ENCODE assay signal across 20 cellular contexts in the genomic region with DNA sequence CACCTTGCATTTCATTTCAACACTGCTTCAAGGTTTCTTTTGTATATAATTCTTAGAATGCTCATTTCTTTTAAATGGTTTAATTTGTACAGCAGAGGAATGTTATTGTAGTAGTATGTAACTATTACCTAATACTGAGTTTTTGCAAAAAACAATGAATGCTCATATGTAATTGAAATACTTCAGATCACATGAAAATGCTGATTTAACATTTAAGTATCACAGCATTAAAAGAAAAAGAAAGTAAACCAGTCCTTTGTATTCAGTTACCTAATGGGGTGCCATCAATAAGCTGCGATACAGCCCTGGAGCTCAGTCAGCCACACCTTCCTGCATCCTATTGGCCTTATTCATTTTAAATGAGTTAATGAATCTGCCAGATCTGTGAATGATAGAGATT. TPM values are rescaled to one million over a fixed set of nuclear protein-coding genes. Genes with fewer than 3 reads are reported as not detected.
DNase-seq lines count a peak whose midpoint lies in the region; ATAC-seq, FAIRE-seq and TF ChIP-seq lines count a peak whose summit lies in the region.
"Had no signal": no experiment of that assay in that cellular context is flagged by ENCODE, and none has a peak within 500 bp of the region (broad histone marks: within the 10 kb centered on the region; RNA-seq: fewer than 3 reads in every experiment).

No MANE protein-coding gene starts in this region.

- no peak for TF ChIP-seq POLR2A in K562 (conservative IDR thresholded peaks at IDR 0.05)

- FAIRE-seq in K562 (lab: Jason Lieb, UNC), result no peak
- FAIRE-seq: A204.1, GM12878, H1, HTR-8/SVneo had no signal

- TF ChIP-seq CTCF in CD8-positive, alpha-beta T cell (IDR thresholded peaks at IDR 0.05), result no peak
- no peak for TF ChIP-seq CTCF in K562 (IDR thresholded peaks at IDR 0.05 in 2 of 3, conservative IDR thresholded peaks at IDR 0.05 in 1 of 3; ENCODE audit: insufficient read depth in 2 of 3, low read depth in 1 of 3, low read length in 3 of 3)

- no peaks in the 10 kb centered on the region for H3K9me3 ChIP-seq in CD4-positive, CD25-positive, alpha-beta regulatory T cell (ENCODE audit: control insufficient read depth in 2 of 2, low read length in 2 of 2)
- no peaks in the 10 kb centered on the region for H3K9me3 ChIP-seq in CD8-positive, alpha-beta T cell (ENCODE audit: low read length)
- no peaks in the 10 kb centered on the region for H3K9me3 ChIP-seq in K562 (replicated peaks; ENCODE audit: control insufficient read depth, insufficient read depth, low read depth, low read length)

- POLR2A ChIA-PET in CD8-positive, alpha-beta T cell (lab: Charles Lee), result no interaction called here
- POLR2A ChIA-PET in K562 (lab: Yijun Ruan, JAX), result interaction anchor here (0.5 to 1.4 kb wide), 3 partner anchors 10 to 370 kb away, joined by 3 read pairs; no protein-coding TSS in a partner anchor

- peaks cover 20% of the 10 kb centered on the region for H3K4me1 Mint-ChIP-seq in activated naive CD4-positive, alpha-beta T cell treated with anti-CD3 and anti-CD28 coated beads, Interleukin-2, amount 10 ng/mL, durations not matched to agents 7 days and 5 days
- H3K4me1 Mint-ChIP-seq in activated naive CD4-positive, alpha-beta T cell treated with anti-CD3 and anti-CD28 coated beads for 36 hours (ENCODE audit: low read depth), result peaks cover 3% of the 10 kb centered on the region
- peaks cover 6 to 15% (median 8%) of the 10 kb centered on the region in 4 donors for H3K4me1 Mint-ChIP-seq in CD4-positive, CD25-positive, alpha-beta regulatory T cell
- peaks cover 11% of the 10 kb centered on the region for H3K4me1 Mint-ChIP-seq in CD8-positive, alpha-beta T cell (ENCODE audit: low read depth)
- peaks cover 11% of the 10 kb centered on the region for H3K4me1 Mint-ChIP-seq in activated CD4-positive, alpha-beta T cell treated with anti-CD3 and anti-CD28 coated beads, Interleukin-2, amount 10 ng/mL, durations not matched to agents 24 days and 14 days

- H3K27me3 Mint-ChIP-seq in activated naive CD4-positive, alpha-beta T cell treated with anti-CD3 and anti-CD28 coated beads, Interleukin-2, amount 10 ng/mL, durations not matched to agents 7 days and 5 days, result peaks cover 6% of the 10 kb centered on the region
- no peaks in the 10 kb centered on the region for H3K27me3 Mint-ChIP-seq in activated naive CD4-positive, alpha-beta T cell treated with anti-CD3 and anti-CD28 coated beads for 36 hours (ENCODE audit: low read depth)
- peaks cover 1% of the 10 kb centered on the region for H3K27me3 Mint-ChIP-seq in CD4-positive, CD25-positive, alpha-beta regulatory T cell
- H3K27me3 Mint-ChIP-seq in CD8-positive, alpha-beta T cell (ENCODE audit: low read depth), result no peaks in the 10 kb centered on the region
- H3K27me3 Mint-ChIP-seq in activated CD4-positive, alpha-beta T cell treated with anti-CD3 and anti-CD28 coated beads, Interleukin-2, amount 10 ng/mL, durations not matched to agents 24 days and 14 days, result no peaks in the 10 kb centered on the region

- CTCF ChIA-PET in activated naive CD4-positive, alpha-beta T cell treated with anti-CD3 and anti-CD28 coated beads, Interleukin-2, amount 10 ng/mL, durations not matched to agents 7 days and 5 days (lab: Charles Lee), result interaction anchor here (0.9 to 2.0 kb wide), 4 partner anchors 10 to 57 kb away, joined by 3 to 6 read pairs (median 4); no protein-coding TSS in a partner anchor
- CTCF ChIA-PET in activated naive CD4-positive, alpha-beta T cell treated with anti-CD3 and anti-CD28 coated beads for 36 hours (lab: Charles Lee), result no interaction called here
- CTCF ChIA-PET in CD8-positive, alpha-beta T cell (lab: Charles Lee), result interaction anchor here (0.9 to 2.6 kb wide), 5 partner anchors 10 to 168 kb away, joined by 3 to 7 read pairs (median 4); a partner anchor contains a TSS
- CTCF ChIA-PET in K562 (lab: Yijun Ruan, JAX; ENCODE audit: low intra/inter-chr PET ratio), result no interaction called here

- no peak for TF ChIP-seq RAD21 in K562 (CRISPR knock-in tag; conservative IDR thresholded peaks at IDR 0.05 in 1 of 2, IDR thresholded peaks at IDR 0.05 in 1 of 2)

- no peak overlapping the region for H3K4me2 ChIP-seq in K562 (ENCODE audit: insufficient read depth, low read length)

- H3K79me2 ChIP-seq in K562 (ENCODE audit: control insufficient read depth, insufficient read depth, low read length), result no peaks in the 10 kb centered on the region

- H3K36me3 Mint-ChIP-seq in activated naive CD4-positive, alpha-beta T cell treated with anti-CD3 and anti-CD28 coated beads, Interleukin-2, amount 10 ng/mL, durations not matched to agents 7 days and 5 days, result peaks cover 57% of the 10 kb centered on the region
- H3K36me3 Mint-ChIP-seq in activated naive CD4-positive, alpha-beta T cell treated with anti-CD3 and anti-CD28 coated beads for 36 hours (ENCODE audit: low read depth), result peaks cover 10% of the 10 kb centered on the region
- peaks cover 30% of the 10 kb centered on the region for H3K36me3 Mint-ChIP-seq in CD4-positive, CD25-positive, alpha-beta regulatory T cell
- H3K36me3 Mint-ChIP-seq in CD8-positive, alpha-beta T cell, result peaks cover 66% of the 10 kb centered on the region
- H3K36me3 Mint-ChIP-seq in activated CD4-positive, alpha-beta T cell treated with anti-CD3 and anti-CD28 coated beads, Interleukin-2, amount 10 ng/mL, durations not matched to agents 24 days and 14 days (ENCODE audit: low read depth), result peaks cover 46% of the 10 kb centered on the region

- peaks cover 64% of the 10 kb centered on the region for H3K36me3 ChIP-seq in CD4-positive, CD25-positive, alpha-beta regulatory T cell (ENCODE audit: control insufficient read depth, insufficient read depth, low read length)
- H3K36me3 ChIP-seq in CD8-positive, alpha-beta T cell (ENCODE audit: insufficient read depth, low read length), result peaks cover 20% of the 10 kb centered on the region
- H3K36me3 ChIP-seq in K562 (ENCODE audit: control insufficient read depth, insufficient read depth, low read length), result peaks cover 56% of the 10 kb centered on the region; the same call in 2 of the 3 replicates

- no TSS peak for BruUV-seq in K562 (replicated peaks; lab: Mats Ljungman, UMichigan)

- H3K9me1 ChIP-seq in K562 (ENCODE audit: control insufficient read depth, insufficient read depth, low read length), result no peaks in the 10 kb centered on the region

- no peak overlapping the region for H3K9ac ChIP-seq in K562 (ENCODE audit: insufficient read depth in 1 of 2, low read depth in 2 of 2, low read length in 2 of 2)

- H3K9me3 Mint-ChIP-seq in activated naive CD4-positive, alpha-beta T cell treated with anti-CD3 and anti-CD28 coated beads, Interleukin-2, amount 10 ng/mL, durations not matched to agents 7 days and 5 days, result no peaks in the 10 kb centered on the region
- H3K9me3 Mint-ChIP-seq in activated naive CD4-positive, alpha-beta T cell treated with anti-CD3 and anti-CD28 coated beads for 36 hours, result no peaks in the 10 kb centered on the region
- no peaks in the 10 kb centered on the region for H3K9me3 Mint-ChIP-seq in CD4-positive, CD25-positive, alpha-beta regulatory T cell
- no peaks in the 10 kb centered on the region for H3K9me3 Mint-ChIP-seq in CD8-positive, alpha-beta T cell
- H3K9me3 Mint-ChIP-seq in activated CD4-positive, alpha-beta T cell treated with anti-CD3 and anti-CD28 coated beads, Interleukin-2, amount 10 ng/mL, durations not matched to agents 24 days and 14 days, result no peaks in the 10 kb centered on the region
- H3K9me3 Mint-ChIP-seq: CD8-positive, alpha-beta memory T cell; H9 had no signal

- H3K4me3 ChIP-seq in CD4-positive, CD25-positive, alpha-beta regulatory T cell (ENCODE audit: low read depth, low read length), result no peak overlapping the region
- no peak overlapping the region for H3K4me3 ChIP-seq in CD8-positive, alpha-beta T cell (ENCODE audit: low read depth, low read length)
- H3K4me3 ChIP-seq in K562, result no peak overlapping the region
- H3K4me3 ChIP-seq: GM12878 had no signal

- in situ Hi-C loops in K562 (cut with MboI), result loop anchor here (25.0 kb wide), 1 partner anchor 807 kb away; no protein-coding TSS in a partner anchor

- H3K27ac ChIP-seq in CD4-positive, CD25-positive, alpha-beta regulatory T cell (ENCODE audit: insufficient read depth, low read length, poor library complexity, severe bottlenecking), result no peak overlapping the region
- H3K27ac ChIP-seq in CD8-positive, alpha-beta T cell (ENCODE audit: low read depth, low read length), result no peak overlapping the region
- no peak overlapping the region for H3K27ac ChIP-seq in K562 (ENCODE audit: extremely low read depth, low read depth, low read length)
- H3K27ac ChIP-seq: C4-2B had no signal

- no peak for DNase-seq in activated naive CD4-positive, alpha-beta T cell treated with anti-CD3 and anti-CD28 coated beads, Interleukin-2, amount 10 ng/mL, durations not matched to agents 7 days and 5 days
- no peak for DNase-seq in activated naive CD4-positive, alpha-beta T cell treated with anti-CD3 and anti-CD28 coated beads for 36 hours
- DNase-seq in CD4-positive, CD25-positive, alpha-beta regulatory T cell, result no peak
- DNase-seq in CD8-positive, alpha-beta T cell, result no peak
- DNase-seq in K562 (ENCODE audit: extremely low read depth in 1 of 4, low spot score in 3 of 4) (no peak), inferior parietal cortex (ENCODE audit: extremely low spot score) (no peak)
- DNase-seq in activated CD4-positive, alpha-beta T cell treated with anti-CD3 and anti-CD28 coated beads, Interleukin-2, amount 10 ng/mL, durations not matched to agents 24 days and 14 days, result no peak
- DNase-seq: AML-193; CD8-positive, alpha-beta memory T cell; COR-L47; DMS 273 treated with DMSO at 0.1 percent for 48 hours; DMS53; DND-41; EL; H9 had no signal

- no peak overlapping the region for H2AFZ ChIP-seq in K562 (ENCODE audit: low read depth, low read length)

- intact Hi-C loops in activated naive CD4-positive, alpha-beta T cell treated with anti-CD3 and anti-CD28 coated beads for 36 hours (cut with micrococcal nuclease), result no loop called here
- intact Hi-C loops in CD8-positive, alpha-beta T cell (cut with DNase I, micrococcal nuclease), result no loop called here
- intact Hi-C loops in K562 (cut with micrococcal nuclease), result no loop called here
- intact Hi-C loops in activated CD4-positive, alpha-beta T cell treated with anti-CD3 and anti-CD28 coated beads, Interleukin-2, amount 10 ng/mL, durations not matched to agents 24 days and 14 days (cut with micrococcal nuclease), result no loop called here

- H3K4me1 ChIP-seq in CD4-positive, CD25-positive, alpha-beta regulatory T cell (ENCODE audit: control insufficient read depth, insufficient read depth, low read length, poor library complexity, severe bottlenecking), result peaks cover 3% of the 10 kb centered on the region
- H3K4me1 ChIP-seq in CD8-positive, alpha-beta T cell (ENCODE audit: insufficient read depth, low read length), result no peaks in the 10 kb centered on the region
- no peaks in the 10 kb centered on the region; a peak in 1 of 5 replicates for H3K4me1 ChIP-seq in K562 (replicated peaks in 1 of 2; ENCODE audit: control insufficient read depth in 2 of 2, insufficient read depth in 2 of 2, low read length in 2 of 2)

- no peaks in the 10 kb centered on the region for H3K27me3 ChIP-seq in CD4-positive, CD25-positive, alpha-beta regulatory T cell (ENCODE audit: control insufficient read depth, insufficient read depth, low read length)
- H3K27me3 ChIP-seq in CD8-positive, alpha-beta T cell (ENCODE audit: insufficient read depth, low read length), result no peaks in the 10 kb centered on the region
- no peaks in the 10 kb centered on the region for H3K27me3 ChIP-seq in K562 (ENCODE audit: control insufficient read depth in 2 of 2, insufficient read depth in 2 of 2, low read length in 2 of 2)

- no peak for ATAC-seq in CD4-positive, CD25-positive, alpha-beta regulatory T cell (ENCODE audit: low read depth in 2 of 2)
- ATAC-seq in CD8-positive, alpha-beta T cell, result no peak
- ATAC-seq in K562, result no peak
- ATAC-seq: GM12878 had no signal

- H3K27ac Mint-ChIP-seq in activated naive CD4-positive, alpha-beta T cell treated with anti-CD3 and anti-CD28 coated beads, Interleukin-2, amount 10 ng/mL, durations not matched to agents 7 days and 5 days, result peak overlapping the region; percentile 19
- H3K27ac Mint-ChIP-seq in activated naive CD4-positive, alpha-beta T cell treated with anti-CD3 and anti-CD28 coated beads for 36 hours, result no peak overlapping the region
- peak overlapping the region in 2 of 3 donors; percentile 28 to 49 for H3K27ac Mint-ChIP-seq in CD4-positive, CD25-positive, alpha-beta regulatory T cell
- peak overlapping the region; percentile 28 for H3K27ac Mint-ChIP-seq in CD8-positive, alpha-beta T cell
- no peak overlapping the region for H3K27ac Mint-ChIP-seq in activated CD4-positive, alpha-beta T cell treated with anti-CD3 and anti-CD28 coated beads, Interleukin-2, amount 10 ng/mL, durations not matched to agents 24 days and 14 days
- H3K27ac Mint-ChIP-seq: H9 had no signal

- no peak overlapping the region for H3K4me3 Mint-ChIP-seq in activated naive CD4-positive, alpha-beta T cell treated with anti-CD3 and anti-CD28 coated beads, Interleukin-2, amount 10 ng/mL, durations not matched to agents 7 days and 5 days
- no peak overlapping the region for H3K4me3 Mint-ChIP-seq in activated naive CD4-positive, alpha-beta T cell treated with anti-CD3 and anti-CD28 coated beads for 36 hours
- H3K4me3 Mint-ChIP-seq in CD4-positive, CD25-positive, alpha-beta regulatory T cell, result no peak overlapping the region
- no peak overlapping the region for H3K4me3 Mint-ChIP-seq in CD8-positive, alpha-beta T cell
- H3K4me3 Mint-ChIP-seq in activated CD4-positive, alpha-beta T cell treated with anti-CD3 and anti-CD28 coated beads, Interleukin-2, amount 10 ng/mL, durations not matched to agents 24 days and 14 days, result no peak overlapping the region
- H3K4me3 Mint-ChIP-seq: CD8-positive, alpha-beta memory T cell; H9 had no signal

- TF ChIP-seq EP300 in K562 (IDR thresholded peaks at IDR 0.05; ENCODE audit: low read length), result no peak

- WGBS in K562 (ENCODE audit: insufficient coverage, low coverage, missing lambda C conversion rate), result 89% methylated on average over 1 of the region's 1 CpG

- H4K20me1 ChIP-seq in K562 (replicated peaks; ENCODE audit: control insufficient read depth, insufficient read depth, low read length), result no peaks in the 10 kb centered on the region

RNA-seq across cellular contexts. Expression of a gene that starts 45.3 kb away (rescaled TPM):
- total RNA-seq in activated naive CD4-positive, alpha-beta T cell treated with anti-CD3 and anti-CD28 coated beads for 36 hours, result 10 to 100 TPM; 13.0 to 13.6 TPM
- 29.3 TPM for total RNA-seq in CD4-positive, CD25-positive, alpha-beta regulatory T cell
- polyA plus RNA-seq in CD4-positive, CD25-positive, alpha-beta regulatory T cell, result 10 to 100 TPM; 50.5 to 70.3 (median 55.9) TPM
- 10 to 100 TPM; 23.2 to 27.4 TPM for total RNA-seq in CD8-positive, alpha-beta T cell
- total RNA-seq in K562 (2011; cell fraction: chromatin; rRNA removed; ENCODE audit: low replicate concordance), result 15.7 and 63.4 TPM in 2 replicates
- 70.9 and 81.4 TPM in 2 replicates for total RNA-seq in K562 (2011; cell fraction: nucleolus; rRNA removed)
- total RNA-seq in K562 (2011; cell fraction: nucleoplasm; rRNA removed), result 54.6 and 63.5 TPM in 2 replicates
- 21.5 and 30.9 TPM in 2 replicates for total RNA-seq in K562 (2014; rRNA removed)
- total RNA-seq in K562 (2014; rRNA removed; fragmentation: Illumina TruSeq; extraction: Trizol), result 14.3 and 15.4 TPM in 2 replicates
- total RNA-seq in K562 (2015; rRNA removed; fragmentation: Illumina TruSeq; extraction: Trizol), result 19.7 and 20.8 TPM in 2 replicates
- total RNA-seq in K562 (2021), result 24.1 and 26.0 TPM in 2 replicates
- 58.8 and 64.7 TPM in 2 replicates for polyA plus RNA-seq in K562 (2011; rRNA removed)
- polyA plus RNA-seq in K562 (2011; cell fraction: cytosol; rRNA removed), result 72.2 and 89.1 TPM in 2 replicates
- 23.0 and 26.2 TPM in 2 replicates for polyA plus RNA-seq in K562 (2011; cell fraction: nucleus; rRNA removed)
- polyA plus RNA-seq in K562 (2012), result 40.7 and 50.5 TPM in 2 replicates
- 37.5 and 38.3 TPM in 2 replicates for polyA plus RNA-seq in K562 (2014; fragmentation: Illumina TruSeq; extraction: Trizol)
- polyA plus RNA-seq in K562 (2014; fragmentation: Nextera tagmentation; extraction: Ambion mirVana), result 1 to 10 TPM in 1 of 2 experiments, under 1 TPM in 1; 0.49 to 1.4 TPM
- 27.1 and 37.1 TPM in 2 replicates for polyA plus RNA-seq in K562 (2014; rRNA removed)
- 42.9 and 62.5 TPM in 2 replicates for polyA minus RNA-seq in K562 (2011; rRNA and poly(A)+ RNA removed)
- 29.0 and 39.4 TPM in 2 replicates for polyA minus RNA-seq in K562 (2011; cell fraction: cytosol; rRNA and poly(A)+ RNA removed)
- polyA minus RNA-seq in K562 (2011; cell fraction: nucleus; rRNA and poly(A)+ RNA removed), result 3.5 and 4.2 TPM in 2 replicates
- total RNA-seq in activated CD4-positive, alpha-beta T cell treated with anti-CD3 and anti-CD28 coated beads, Interleukin-2, amount 10 ng/mL, durations not matched to agents 24 days and 14 days, result 8.3 and 10.3 TPM in 2 replicates

Comparison
In these comparisons a context has a peak if more than half of its experiments do, and no peak if none do; other contexts are left out.
1. H3K27ac Mint-ChIP-seq: peak in activated naive CD4-positive, alpha-beta T cell treated with anti-CD3 and anti-CD28 coated beads, Interleukin-2, amount 10 ng/mL, durations not matched to agents 7 days and 5 days (single experiment), CD4-positive, CD25-positive, alpha-beta regulatory T cell (2 of 3) and CD8-positive, alpha-beta T cell (single experiment); none in activated naive CD4-positive, alpha-beta T cell treated with anti-CD3 and anti-CD28 coated beads for 36 hours (single experiment) and activated CD4-positive, alpha-beta T cell treated with anti-CD3 and anti-CD28 coated beads, Interleukin-2, amount 10 ng/mL, durations not matched to agents 24 days and 14 days (single experiment).
2. CTCF ChIA-PET loops: an anchor here in activated naive CD4-positive, alpha-beta T cell treated with anti-CD3 and anti-CD28 coated beads, Interleukin-2, amount 10 ng/mL, durations not matched to agents 7 days and 5 days (0.9 to 2.0 kb wide) and CD8-positive, alpha-beta T cell (0.9 to 2.6 kb wide); none called in activated naive CD4-positive, alpha-beta T cell treated with anti-CD3 and anti-CD28 coated beads for 36 hours and K562.